ENCODE assay signal across 2 cellular contexts in the genomic region with DNA sequence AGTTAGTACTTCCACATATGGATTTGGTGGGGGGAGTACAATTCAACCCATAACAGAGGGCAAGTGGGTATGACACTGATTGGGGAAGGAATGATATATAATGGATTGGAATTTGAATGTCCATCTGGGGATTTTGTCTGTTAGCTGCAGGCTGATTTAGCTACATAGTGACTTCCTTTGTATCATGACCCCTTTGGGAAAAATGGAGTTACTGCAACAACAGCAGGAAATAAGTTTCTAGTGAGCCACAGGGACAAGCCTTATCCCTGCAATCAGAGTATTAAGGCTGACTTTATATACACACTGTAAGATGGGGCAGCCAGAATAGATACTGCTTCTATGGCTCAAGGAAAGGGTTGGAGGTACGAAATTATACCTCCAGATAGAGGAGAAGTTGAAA.
TF ChIP-seq lines count a peak whose summit lies in the region.

No MANE protein-coding gene starts in this region.

TF ChIP-seq in SK-N-SH, 30 proteins besides CTCF, POLR2A, EP300 and RAD21 (continued from another document):
- TF ChIP-seq, protein P1, sequence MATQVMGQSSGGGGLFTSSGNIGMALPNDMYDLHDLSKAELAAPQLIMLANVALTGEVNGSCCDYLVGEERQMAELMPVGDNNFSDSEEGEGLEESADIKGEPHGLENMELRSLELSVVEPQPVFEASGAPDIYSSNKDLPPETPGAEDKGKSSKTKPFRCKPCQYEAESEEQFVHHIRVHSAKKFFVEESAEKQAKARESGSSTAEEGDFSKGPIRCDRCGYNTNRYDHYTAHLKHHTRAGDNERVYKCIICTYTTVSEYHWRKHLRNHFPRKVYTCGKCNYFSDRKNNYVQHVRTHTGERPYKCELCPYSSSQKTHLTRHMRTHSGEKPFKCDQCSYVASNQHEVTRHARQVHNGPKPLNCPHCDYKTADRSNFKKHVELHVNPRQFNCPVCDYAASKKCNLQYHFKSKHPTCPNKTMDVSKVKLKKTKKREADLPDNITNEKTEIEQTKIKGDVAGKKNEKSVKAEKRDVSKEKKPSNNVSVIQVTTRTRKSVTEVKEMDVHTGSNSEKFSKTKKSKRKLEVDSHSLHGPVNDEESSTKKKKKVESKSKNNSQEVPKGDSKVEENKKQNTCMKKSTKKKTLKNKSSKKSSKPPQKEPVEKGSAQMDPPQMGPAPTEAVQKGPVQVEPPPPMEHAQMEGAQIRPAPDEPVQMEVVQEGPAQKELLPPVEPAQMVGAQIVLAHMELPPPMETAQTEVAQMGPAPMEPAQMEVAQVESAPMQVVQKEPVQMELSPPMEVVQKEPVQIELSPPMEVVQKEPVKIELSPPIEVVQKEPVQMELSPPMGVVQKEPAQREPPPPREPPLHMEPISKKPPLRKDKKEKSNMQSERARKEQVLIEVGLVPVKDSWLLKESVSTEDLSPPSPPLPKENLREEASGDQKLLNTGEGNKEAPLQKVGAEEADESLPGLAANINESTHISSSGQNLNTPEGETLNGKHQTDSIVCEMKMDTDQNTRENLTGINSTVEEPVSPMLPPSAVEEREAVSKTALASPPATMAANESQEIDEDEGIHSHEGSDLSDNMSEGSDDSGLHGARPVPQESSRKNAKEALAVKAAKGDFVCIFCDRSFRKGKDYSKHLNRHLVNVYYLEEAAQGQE (IDR thresholded peaks at IDR 0.05; ENCODE audit: low read depth, low read length): no peak
- TF ChIP-seq NFIC (IDR thresholded peaks at IDR 0.05; ENCODE audit: borderline replicate concordance) (no peak), CHD2 (IDR thresholded peaks at IDR 0.05; ENCODE audit: low read length, partially characterized antibody) (no peak), SIN3A (IDR thresholded peaks at IDR 0.05; ENCODE audit: borderline replicate concordance, low read depth, low read length) (no peak), ELF1 (IDR thresholded peaks at IDR 0.05) (no peak), RXRA (IDR thresholded peaks at IDR 0.05; ENCODE audit: borderline replicate concordance, low read depth) (no peak), NRF1 (IDR thresholded peaks at IDR 0.05; ENCODE audit: low read depth, low read length) (no peak), FOXJ3 (CRISPR knock-in tag; IDR thresholded peaks at IDR 0.05) (no peak), MEF2A (IDR thresholded peaks at IDR 0.05; ENCODE audit: borderline replicate concordance, low read depth) (no peak), RCOR1 (IDR thresholded peaks at IDR 0.05; ENCODE audit: low read length) (no peak), EZH2phosphoT487 (IDR thresholded peaks at IDR 0.05; ENCODE audit: borderline replicate concordance, low read depth) (no peak)
TF ChIP-seq in SK-N-SH: peak in this region for 0.

TF ChIP-seq in SK-N-SH treated with all-trans-retinoic acid at 6 μM for 48 hours, 23 proteins besides CTCF, POLR2A, EP300 and RAD21 (continued from another document):
- TF ChIP-seq, protein P2, sequence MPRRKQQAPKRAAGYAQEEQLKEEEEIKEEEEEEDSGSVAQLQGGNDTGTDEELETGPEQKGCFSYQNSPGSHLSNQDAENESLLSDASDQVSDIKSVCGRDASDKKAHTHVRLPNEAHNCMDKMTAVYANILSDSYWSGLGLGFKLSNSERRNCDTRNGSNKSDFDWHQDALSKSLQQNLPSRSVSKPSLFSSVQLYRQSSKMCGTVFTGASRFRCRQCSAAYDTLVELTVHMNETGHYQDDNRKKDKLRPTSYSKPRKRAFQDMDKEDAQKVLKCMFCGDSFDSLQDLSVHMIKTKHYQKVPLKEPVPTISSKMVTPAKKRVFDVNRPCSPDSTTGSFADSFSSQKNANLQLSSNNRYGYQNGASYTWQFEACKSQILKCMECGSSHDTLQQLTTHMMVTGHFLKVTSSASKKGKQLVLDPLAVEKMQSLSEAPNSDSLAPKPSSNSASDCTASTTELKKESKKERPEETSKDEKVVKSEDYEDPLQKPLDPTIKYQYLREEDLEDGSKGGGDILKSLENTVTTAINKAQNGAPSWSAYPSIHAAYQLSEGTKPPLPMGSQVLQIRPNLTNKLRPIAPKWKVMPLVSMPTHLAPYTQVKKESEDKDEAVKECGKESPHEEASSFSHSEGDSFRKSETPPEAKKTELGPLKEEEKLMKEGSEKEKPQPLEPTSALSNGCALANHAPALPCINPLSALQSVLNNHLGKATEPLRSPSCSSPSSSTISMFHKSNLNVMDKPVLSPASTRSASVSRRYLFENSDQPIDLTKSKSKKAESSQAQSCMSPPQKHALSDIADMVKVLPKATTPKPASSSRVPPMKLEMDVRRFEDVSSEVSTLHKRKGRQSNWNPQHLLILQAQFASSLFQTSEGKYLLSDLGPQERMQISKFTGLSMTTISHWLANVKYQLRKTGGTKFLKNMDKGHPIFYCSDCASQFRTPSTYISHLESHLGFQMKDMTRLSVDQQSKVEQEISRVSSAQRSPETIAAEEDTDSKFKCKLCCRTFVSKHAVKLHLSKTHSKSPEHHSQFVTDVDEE (CRISPR knock-in tag; IDR thresholded peaks at IDR 0.05): no peak
- TF ChIP-seq ZNF565 (CRISPR knock-in tag; conservative IDR thresholded peaks at IDR 0.05; ENCODE audit: low read depth): no peak
- TF ChIP-seq BACH2 (CRISPR knock-in tag; IDR thresholded peaks at IDR 0.05; ENCODE audit: borderline replicate concordance): no peak
- no peak for TF ChIP-seq ZC3H10 (CRISPR knock-in tag; IDR thresholded peaks at IDR 0.05)
- TF ChIP-seq ZFP3 (CRISPR knock-in tag; IDR thresholded peaks at IDR 0.05): no peak
- TF ChIP-seq, protein P3, sequence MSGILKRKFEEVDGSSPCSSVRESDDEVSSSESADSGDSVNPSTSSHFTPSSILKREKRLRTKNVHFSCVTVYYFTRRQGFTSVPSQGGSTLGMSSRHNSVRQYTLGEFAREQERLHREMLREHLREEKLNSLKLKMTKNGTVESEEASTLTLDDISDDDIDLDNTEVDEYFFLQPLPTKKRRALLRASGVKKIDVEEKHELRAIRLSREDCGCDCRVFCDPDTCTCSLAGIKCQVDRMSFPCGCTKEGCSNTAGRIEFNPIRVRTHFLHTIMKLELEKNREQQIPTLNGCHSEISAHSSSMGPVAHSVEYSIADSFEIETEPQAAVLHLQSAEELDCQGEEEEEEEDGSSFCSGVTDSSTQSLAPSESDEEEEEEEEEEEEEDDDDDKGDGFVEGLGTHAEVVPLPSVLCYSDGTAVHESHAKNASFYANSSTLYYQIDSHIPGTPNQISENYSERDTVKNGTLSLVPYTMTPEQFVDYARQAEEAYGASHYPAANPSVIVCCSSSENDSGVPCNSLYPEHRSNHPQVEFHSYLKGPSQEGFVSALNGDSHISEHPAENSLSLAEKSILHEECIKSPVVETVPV (CRISPR knock-in tag; IDR thresholded peaks at IDR 0.05): no peak
- TF ChIP-seq, protein P4, sequence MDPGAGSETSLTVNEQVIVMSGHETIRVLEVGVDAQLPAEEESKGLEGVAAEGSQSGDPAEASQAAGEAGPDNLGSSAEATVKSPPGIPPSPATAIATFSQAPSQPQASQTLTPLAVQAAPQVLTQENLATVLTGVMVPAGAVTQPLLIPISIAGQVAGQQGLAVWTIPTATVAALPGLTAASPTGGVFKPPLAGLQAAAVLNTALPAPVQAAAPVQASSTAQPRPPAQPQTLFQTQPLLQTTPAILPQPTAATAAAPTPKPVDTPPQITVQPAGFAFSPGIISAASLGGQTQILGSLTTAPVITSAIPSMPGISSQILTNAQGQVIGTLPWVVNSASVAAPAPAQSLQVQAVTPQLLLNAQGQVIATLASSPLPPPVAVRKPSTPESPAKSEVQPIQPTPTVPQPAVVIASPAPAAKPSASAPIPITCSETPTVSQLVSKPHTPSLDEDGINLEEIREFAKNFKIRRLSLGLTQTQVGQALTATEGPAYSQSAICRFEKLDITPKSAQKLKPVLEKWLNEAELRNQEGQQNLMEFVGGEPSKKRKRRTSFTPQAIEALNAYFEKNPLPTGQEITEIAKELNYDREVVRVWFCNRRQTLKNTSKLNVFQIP (CRISPR knock-in tag; IDR thresholded peaks at IDR 0.05; ENCODE audit: borderline replicate concordance, low read depth): no peak
- TF ChIP-seq ESRRG (CRISPR knock-in tag; IDR thresholded peaks at IDR 0.05): no peak
TF ChIP-seq in SK-N-SH treated with all-trans-retinoic acid at 6 μM for 48 hours: peak in this region for 0.
